Comparison of ENCODE assay signal across 12 cellular contexts in genomic region chr20:57698867-57699275, GRCh38. TPM values are rescaled to one million over a fixed set of nuclear protein-coding genes. Genes with fewer than 3 reads are reported as not detected.
DNase-seq lines count a peak whose midpoint lies in the region; ATAC-seq and TF ChIP-seq lines count a peak whose summit lies in the region.
"Had no signal": no experiment of that assay in that cellular context is flagged by ENCODE, and none has a peak within 500 bp of the region (broad histone marks: within the 10 kb centered on the region; RNA-seq: fewer than 3 reads in every experiment).

No MANE protein-coding gene starts in this region.

- peaks cover 26% of the 10 kb centered on the region for H3K4me1 ChIP-seq in Caco-2
- H3K4me1 ChIP-seq in mesodermal cell (ENCODE audit: control insufficient read depth, insufficient read depth, low read length, poor library complexity, severe bottlenecking) = peaks cover 28% of the 10 kb centered on the region

- no peak for DNase-seq in Caco-2
- DNase-seq in HK-2 (ENCODE audit: unreplicated experiment) = peak; percentile 76
- peak; percentile 30 to 32 for DNase-seq in activated T-cell treated with anti-CD3 and anti-CD28 coated beads, Interleukin-2, amount 50 U/mL, for 48 hours
- no peak for DNase-seq in KG1 (lab: John Stamatoyannopoulos, UW)
- DNase-seq in HUDEP-2 (lab: John Stamatoyannopoulos, UW; ENCODE audit: unreplicated experiment in 76 of 76) = no peak
- DNase-seq: DND-41; effector CD4-positive, alpha-beta T cell; kidney; pancreas had no signal

- intact Hi-C loops in Caco-2 (cut with micrococcal nuclease; ENCODE audit: unreplicated experiment) = loop anchor here (1.0 kb wide), 1 partner anchor 11 kb away; the partner anchor contains the start of gene PMEPA1

- no peaks in the 10 kb centered on the region for H3K9me3 Mint-ChIP-seq in Caco-2 (ENCODE audit: unreplicated experiment)

- peak overlapping the region; percentile 45 for H3K4me3 Mint-ChIP-seq in Caco-2 (ENCODE audit: unreplicated experiment)

- 81 to 86% methylated on average over 3 to 6 of the region's 7 CpGs for WGBS in mesodermal cell (ENCODE audit: insufficient coverage in 2 of 2), 2 experiments

- H3K4me3 ChIP-seq in Caco-2 (ENCODE audit: low read depth, low read length) (no peak overlapping the region), mesodermal cell (ENCODE audit: extremely low read depth, insufficient read depth, low read length, poor library complexity, severe bottlenecking) (no peak overlapping the region)
- H3K4me3 ChIP-seq: pancreas had no signal

- BruUV-seq in Caco-2 (replicated peaks; lab: Mats Ljungman, UMichigan) = no TSS peak

- H3K27me3 Mint-ChIP-seq in Caco-2 (ENCODE audit: insufficient read depth, unreplicated experiment) = peaks cover 2% of the 10 kb centered on the region

- CTCF ChIA-PET in Caco-2 (lab: Charles Lee) = interaction anchor here (0.6 to 1.8 kb wide), 3 partner anchors 11 to 509 kb away, joined by 3 to 5 read pairs (median 5); partner anchors contain the start of gene PMEPA1

- H3K27me3 ChIP-seq in Caco-2 (replicated peaks; ENCODE audit: control insufficient read depth, insufficient read depth, low read length) = no peaks in the 10 kb centered on the region; the same call in none of the 2 replicates
- H3K27me3 ChIP-seq: pancreas had no signal

- H3K36me3 Mint-ChIP-seq in Caco-2 (ENCODE audit: insufficient read depth, unreplicated experiment) = no peaks in the 10 kb centered on the region

- H3K27ac Mint-ChIP-seq in Caco-2 (ENCODE audit: unreplicated experiment) = peak overlapping the region; percentile 49

- no peak for ATAC-seq in HG02571 (IDR thresholded peaks at IDR 0.05; ENCODE audit: unreplicated experiment)
- ATAC-seq in GM19023 (IDR thresholded peaks at IDR 0.05; ENCODE audit: unreplicated experiment) = no peak

- H3K36me3 ChIP-seq in Caco-2 (ENCODE audit: control insufficient read depth, insufficient read depth, low read length) (no peaks in the 10 kb centered on the region), mesodermal cell (ENCODE audit: control insufficient read depth, insufficient read depth, low read length) (peaks cover 6% of the 10 kb centered on the region)
- H3K36me3 ChIP-seq: pancreas had no signal

- no peaks in the 10 kb centered on the region for H3K9me3 ChIP-seq in Caco-2
- no peaks in the 10 kb centered on the region for H3K9me3 ChIP-seq in mesodermal cell (ENCODE audit: control insufficient read depth, low read length)
- H3K9me3 ChIP-seq: pancreas had no signal

- peaks cover 26% of the 10 kb centered on the region for H3K4me1 Mint-ChIP-seq in Caco-2 (ENCODE audit: low read depth, unreplicated experiment)

- TF ChIP-seq CTCF in Caco-2 (IDR thresholded peaks at IDR 0.05; ENCODE audit: insufficient read depth in 1 of 2, low read depth in 1 of 2, low read length in 1 of 2, severe bottlenecking in 1 of 2, unreplicated experiment in 1 of 2) = no peak

- peak overlapping the region; percentile 91 for H3K27ac ChIP-seq in mesodermal cell (ENCODE audit: low read depth, low read length, severe bottlenecking)

- POLR2A ChIA-PET in Caco-2 (lab: Charles Lee) = no interaction called here

RNA-seq across cellular contexts. Expression of gene PMEPA1, which starts 10.9 kb away (rescaled TPM):
- total RNA-seq in Caco-2 (2022) = 3.3 and 3.7 TPM in 2 replicates
- 22.8 TPM for polyA plus RNA-seq in mesodermal cell (2013, experiment 1 of 2)
- 14.7 TPM for polyA plus RNA-seq in mesodermal cell (2013, experiment 2 of 2)

Comparison
In these comparisons a context has a peak if more than half of its experiments do, and no peak if none do; other contexts are left out.
1. DNase-seq: peak in HK-2 (single experiment) and activated T-cell treated with anti-CD3 and anti-CD28 coated beads, Interleukin-2, amount 50 U/mL, for 48 hours (2 of 2); none in Caco-2 (0 of 2), KG1 (single experiment) and HUDEP-2 (0 of 76).